In the genomic region with DNA sequence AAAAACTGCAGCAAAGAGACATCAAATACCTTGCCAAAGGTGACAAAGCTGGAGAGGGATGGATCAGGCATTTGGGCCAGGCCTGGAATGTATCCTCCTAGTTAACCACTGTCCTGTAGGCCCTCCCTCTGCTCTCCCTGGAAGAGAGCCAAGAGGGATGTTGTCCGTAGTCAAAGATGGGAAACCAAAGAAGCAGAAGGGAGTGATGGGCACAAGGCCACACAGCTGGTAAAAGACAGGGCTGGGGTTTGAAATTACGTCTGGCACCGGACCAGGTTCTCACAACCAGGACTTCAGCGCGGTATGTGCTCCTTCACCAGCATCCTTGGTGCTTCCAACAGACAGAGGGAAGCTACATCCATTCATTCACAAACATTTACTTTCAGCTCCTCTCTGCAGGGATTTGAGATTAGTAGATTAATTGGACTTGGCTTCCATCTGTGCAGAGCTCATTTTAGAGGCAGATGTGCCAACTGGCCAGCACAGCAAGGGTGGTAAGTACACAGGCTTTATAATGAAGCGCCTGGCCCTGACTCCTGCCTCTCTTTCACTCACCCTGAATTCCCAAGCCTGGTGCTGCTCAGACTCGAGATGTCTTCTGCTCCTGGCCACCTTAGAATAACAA, we compare ENCODE assay signal across 21 cellular contexts.
DNase-seq lines count a peak whose midpoint lies in the region; ATAC-seq, FAIRE-seq and TF ChIP-seq lines count a peak whose summit lies in the region.
"Had no signal": no experiment of that assay in that cellular context is flagged by ENCODE, and none has a peak within 500 bp of the region (broad histone marks: within the 10 kb centered on the region; RNA-seq: fewer than 3 reads in every experiment).

No MANE protein-coding gene starts in this region.

- H3K9me3 Mint-ChIP-seq in glutamatergic neuron (ENCODE audit: unreplicated experiment) (peaks cover 16% of the 10 kb centered on the region), chondrocyte (ENCODE audit: low read depth) (peaks cover 2% of the 10 kb centered on the region)
- no peaks in the 10 kb centered on the region for H3K9me3 Mint-ChIP-seq in CD8-positive, alpha-beta T cell
- H3K9me3 Mint-ChIP-seq: activated CD8-positive, alpha-beta T cell treated with anti-CD3 and anti-CD28 coated beads for 36 hours; activated T-cell treated with anti-CD3 and anti-CD28 coated beads, Interleukin-2, amount 50 U/mL, for 24 hours; central memory CD8-positive, alpha-beta T cell; natural killer cell treated with Interleukin-12 subunit alpha and Interleukin-12 subunit beta and Interleukin-15 and Interleukin-18, amount 100 ng/mL, for 72 hours had no signal

- H3K27me3 ChIP-seq in CD8-positive, alpha-beta T cell (ENCODE audit: insufficient read depth, low read length), result no peaks in the 10 kb centered on the region
- H3K27me3 ChIP-seq: esophagus muscularis mucosa, tibial nerve had no signal

- no peak overlapping the region for H3K4me3 ChIP-seq in CD8-positive, alpha-beta T cell (ENCODE audit: low read depth, low read length)
- H3K4me3 ChIP-seq: esophagus muscularis mucosa, tibial nerve had no signal

- H3K27me3 Mint-ChIP-seq in glutamatergic neuron (ENCODE audit: unreplicated experiment), result peaks cover 15% of the 10 kb centered on the region
- peaks cover 2% of the 10 kb centered on the region for H3K27me3 Mint-ChIP-seq in CD8-positive, alpha-beta T cell (ENCODE audit: low read depth)
- no peaks in the 10 kb centered on the region for H3K27me3 Mint-ChIP-seq in chondrocyte (ENCODE audit: low read depth)
- H3K27me3 Mint-ChIP-seq: activated CD8-positive, alpha-beta T cell treated with anti-CD3 and anti-CD28 coated beads for 36 hours; activated T-cell treated with anti-CD3 and anti-CD28 coated beads, Interleukin-2, amount 50 U/mL, for 24 hours had no signal

- TF ChIP-seq CTCF in glutamatergic neuron (IDR thresholded peaks at IDR 0.05; ENCODE audit: partially characterized antibody, unreplicated experiment), result no peak
- TF ChIP-seq CTCF in CD8-positive, alpha-beta T cell (IDR thresholded peaks at IDR 0.05), result no peak
- TF ChIP-seq CTCF in chondrocyte (IDR thresholded peaks at IDR 0.05), result no peak

- no peaks in the 10 kb centered on the region for H3K36me3 ChIP-seq in CD8-positive, alpha-beta T cell (ENCODE audit: insufficient read depth, low read length)
- H3K36me3 ChIP-seq: esophagus muscularis mucosa had no signal

- DNase-seq in G401 (ENCODE audit: low spot score), result peak; percentile 14
- peak; percentile 86 for DNase-seq in NCI-H2029 (lab: John Stamatoyannopoulos, UW)
- peak; percentile 46 for DNase-seq in NCI-H774 (lab: John Stamatoyannopoulos, UW)
- no peak for DNase-seq in glutamatergic neuron
- DNase-seq in CD8-positive, alpha-beta T cell, result no peak
- DNase-seq in chondrocyte (ENCODE audit: low spot score), result no peak
- DNase-seq in GM12891 (ENCODE audit: insufficient read length, low spot score), result no peak
- DNase-seq: activated CD8-positive, alpha-beta T cell treated with anti-CD3 and anti-CD28 coated beads for 36 hours; activated naive CD4-positive, alpha-beta T cell treated with Interleukin-2 at 50 U/mL for 16 hours; activated T-cell treated with anti-CD3 and anti-CD28 coated beads, Interleukin-2, amount 50 U/mL, for 24 hours; effector CD8-positive, alpha-beta T cell; NCI-H187; stimulated activated CD4-positive, alpha-beta T cell treated with anti-CD3 and anti-CD28 coated beads, Interleukin-1b, Interleukin-23, amount 100 ng/mL, for 48 hours; stimulated activated naive CD4-positive, alpha-beta T cell treated with Interleukin-2 at 50 U/mL for 16 hours had no signal

- H3K4me1 ChIP-seq in CD8-positive, alpha-beta T cell (ENCODE audit: insufficient read depth, low read length), result no peaks in the 10 kb centered on the region

- POLR2A ChIA-PET in CD8-positive, alpha-beta T cell (lab: Charles Lee), result no interaction called here

- H3K36me3 Mint-ChIP-seq in glutamatergic neuron (ENCODE audit: unreplicated experiment) (no peaks in the 10 kb centered on the region), chondrocyte (ENCODE audit: low read depth) (no peaks in the 10 kb centered on the region)
- H3K36me3 Mint-ChIP-seq in CD8-positive, alpha-beta T cell, result no peaks in the 10 kb centered on the region
- H3K36me3 Mint-ChIP-seq: natural killer cell treated with Interleukin-12 subunit alpha and Interleukin-12 subunit beta and Interleukin-15 and Interleukin-18, amount 100 ng/mL, for 72 hours had no signal

- TF ChIP-seq POLR2A in GM12891 (IDR thresholded peaks at IDR 0.05; ENCODE audit: low read depth, low read length), result no peak

- no peak overlapping the region for H3K27ac ChIP-seq in CD8-positive, alpha-beta T cell (ENCODE audit: low read depth, low read length)
- H3K27ac ChIP-seq: tibial nerve, VCaP had no signal

- H3K4me3 Mint-ChIP-seq in glutamatergic neuron (ENCODE audit: unreplicated experiment) (no peak overlapping the region), chondrocyte (ENCODE audit: unreplicated experiment) (no peak overlapping the region)
- H3K4me3 Mint-ChIP-seq in CD8-positive, alpha-beta T cell, result no peak overlapping the region
- H3K4me3 Mint-ChIP-seq: activated CD8-positive, alpha-beta T cell treated with anti-CD3 and anti-CD28 coated beads for 36 hours; activated T-cell treated with anti-CD3 and anti-CD28 coated beads, Interleukin-2, amount 50 U/mL, for 24 hours; central memory CD8-positive, alpha-beta T cell; natural killer cell treated with Interleukin-12 subunit alpha and Interleukin-12 subunit beta and Interleukin-15 and Interleukin-18, amount 100 ng/mL, for 72 hours had no signal

- intact Hi-C loops in CD8-positive, alpha-beta T cell (cut with DNase I, micrococcal nuclease), result no loop called here

- in situ Hi-C loops in G401 (cut with HindIII; ENCODE audit: low sequenced_read_pairs), result no loop called here

- peak overlapping the region; percentile 91 for H3K27ac Mint-ChIP-seq in glutamatergic neuron (ENCODE audit: unreplicated experiment)
- no peak overlapping the region for H3K27ac Mint-ChIP-seq in CD8-positive, alpha-beta T cell
- no peak overlapping the region for H3K27ac Mint-ChIP-seq in chondrocyte (ENCODE audit: unreplicated experiment)
- H3K27ac Mint-ChIP-seq: activated CD8-positive, alpha-beta T cell treated with anti-CD3 and anti-CD28 coated beads for 36 hours; activated T-cell treated with anti-CD3 and anti-CD28 coated beads, Interleukin-2, amount 50 U/mL, for 24 hours; natural killer cell treated with Interleukin-12 subunit alpha and Interleukin-12 subunit beta and Interleukin-15 and Interleukin-18, amount 100 ng/mL, for 72 hours had no signal

- H3K4me1 Mint-ChIP-seq in glutamatergic neuron (ENCODE audit: low read depth, unreplicated experiment) (peaks cover 45% of the 10 kb centered on the region), chondrocyte (ENCODE audit: low read depth) (peaks cover 16% of the 10 kb centered on the region)
- H3K4me1 Mint-ChIP-seq in CD8-positive, alpha-beta T cell (ENCODE audit: low read depth), result no peaks in the 10 kb centered on the region
- H3K4me1 Mint-ChIP-seq: central memory CD8-positive, alpha-beta T cell had no signal

- CTCF ChIA-PET in CD8-positive, alpha-beta T cell (lab: Charles Lee), result no interaction called here

- no peaks in the 10 kb centered on the region for H3K9me3 ChIP-seq in CD8-positive, alpha-beta T cell (ENCODE audit: low read length)
- H3K9me3 ChIP-seq: esophagus muscularis mucosa, tibial nerve had no signal

- ATAC-seq in CD8-positive, alpha-beta T cell, result no peak
- no peak for ATAC-seq in HG03342 (IDR thresholded peaks at IDR 0.05; ENCODE audit: unreplicated experiment)
- ATAC-seq: activated CD8-positive, alpha-beta T cell treated with anti-CD3 and anti-CD28 coated beads for 36 hours; natural killer cell treated with Interleukin-12 subunit alpha and Interleukin-12 subunit beta and Interleukin-15 and Interleukin-18, amount 100 ng/mL, for 72 hours had no signal

- FAIRE-seq in GM12891 (lab: Jason Lieb, UNC), result no peak
- FAIRE-seq: H1 had no signal

TF ChIP-seq in GM12891, 5 proteins besides CTCF, POLR2A, EP300 and RAD21:
- TF ChIP-seq POU2F2 (IDR thresholded peaks at IDR 0.05; ENCODE audit: low read depth, low read length) (no peak), SPI1 (IDR thresholded peaks at IDR 0.05; ENCODE audit: low read depth, low read length) (no peak), PAX5 (IDR thresholded peaks at IDR 0.05; ENCODE audit: insufficient read depth, low read length, severe bottlenecking) (no peak), POLR2AphosphoS5 (IDR thresholded peaks at IDR 0.05; ENCODE audit: low read depth, low read length) (no peak)
TF ChIP-seq in GM12891: peak in this region for 0.

Comparison
In these comparisons a context has a peak if more than half of its experiments do, and no peak if none do; other contexts are left out.
1. DNase-seq: peak in G401 (single experiment), NCI-H2029 (single experiment) and NCI-H774 (single experiment); none in glutamatergic neuron (single experiment), CD8-positive, alpha-beta T cell (0 of 7), chondrocyte (single experiment) and GM12891 (single experiment).